In genomic region chr2:111975819-111976218, GRCh38 we compare ENCODE assay signal across 27 cellular contexts.
A peak's percentile ranks its signal among the peaks of the same experiment; 100 is the strongest.
DNase-seq lines count a peak whose midpoint lies in the region; ATAC-seq and TF ChIP-seq lines count a peak whose summit lies in the region.
"Had no signal": no experiment of that assay in that cellular context is flagged by ENCODE, and none has a peak within 500 bp of the region (broad histone marks: within the 10 kb centered on the region; RNA-seq: fewer than 3 reads in every experiment).

No MANE protein-coding gene starts in this region.

- peaks cover 23% of the 10 kb centered on the region for H3K4me1 Mint-ChIP-seq in neural progenitor cell

- RAD21 ChIA-PET in HCT116 (lab: Charles Lee; ENCODE audit: low non-redundant PET in 1 of 2, low total read pairs in 2 of 2, uncharacterized antibody in 2 of 2, unreplicated experiment in 2 of 2), result interaction anchor here in 1 of 2 experiments (0.7 kb wide), 1 partner anchor 45 kb away, joined by 3 read pairs; no protein-coding TSS in a partner anchor

- H3K4me3 ChIP-seq in HCT116 (replicated peaks in 1 of 2; ENCODE audit: low read depth in 1 of 2, low read length in 2 of 2) (no peak overlapping the region), RWPE2 (ENCODE audit: severe bottlenecking) (no peak overlapping the region), smooth muscle cell (no peak overlapping the region), neural progenitor cell (no peak overlapping the region), breast epithelium (no peak overlapping the region)
- H3K4me3 ChIP-seq: BLaER1, prostate gland had no signal

- POLR2A ChIA-PET in HCT116 (lab: Charles Lee), result interaction anchor here (0.6 kb wide), 1 partner anchor 44 kb away, joined by 3 read pairs; no protein-coding TSS in a partner anchor

- peaks cover 11% of the 10 kb centered on the region for H3K9me3 Mint-ChIP-seq in neural progenitor cell

- peak overlapping the region; percentile 23; the same call in 1 of the 2 replicates for H3K27ac ChIP-seq in HCT116 (ENCODE audit: low read depth, low read length)
- peak overlapping the region; percentile 32 for H3K27ac ChIP-seq in RWPE2 (ENCODE audit: poor library complexity, severe bottlenecking)
- H3K27ac ChIP-seq in epithelial cell of prostate, result peak overlapping the region; percentile 24
- peak overlapping the region; percentile 11 for H3K27ac ChIP-seq in smooth muscle cell (ENCODE audit: low read depth)
- no peak overlapping the region for H3K27ac ChIP-seq in neural progenitor cell
- H3K27ac ChIP-seq in breast epithelium, result no peak overlapping the region
- H3K27ac ChIP-seq: BLaER1, prostate gland had no signal

- peak overlapping the region; percentile 52 for H3K4me2 ChIP-seq in HCT116 (ENCODE audit: low read length)
- H3K4me2 ChIP-seq in smooth muscle cell, result peak overlapping the region; percentile 19
- no peak overlapping the region for H3K4me2 ChIP-seq in neural progenitor cell
- H3K4me2 ChIP-seq: BLaER1, SK-N-SH had no signal

- CTCF ChIA-PET in HCT116 (lab: Charles Lee), result no interaction called here

- H2AFZ ChIP-seq in HCT116 (ENCODE audit: low read depth, low read length, poor library complexity, severe bottlenecking) (no peak overlapping the region), smooth muscle cell (ENCODE audit: low read depth) (no peak overlapping the region), neural progenitor cell (replicated peaks) (no peak overlapping the region)

- H3K9me2 ChIP-seq in HCT116 (ENCODE audit: insufficient read depth), result no peaks in the 10 kb centered on the region
- H3K9me2 ChIP-seq: SK-N-SH had no signal

- intact Hi-C loops in HCT116 (cut with micrococcal nuclease), result loop anchor here (1.0 to 5.0 kb wide), 3 partner anchors 30 to 78 kb away; partner anchors contain the start of gene MERTK
- intact Hi-C loops in breast epithelium (cut with DNase I; ENCODE audit: low total_unique reads), result no loop called here

- BruUV-seq in HCT116 (replicated peaks; lab: Mats Ljungman, UMichigan), result no TSS peak

- peaks cover 30 to 43% of the 10 kb centered on the region in 2 experiments for H3K4me1 ChIP-seq in HCT116 (ENCODE audit: control insufficient read depth in 1 of 2, insufficient read depth in 2 of 2, low read length in 2 of 2)
- H3K4me1 ChIP-seq in RWPE2 (ENCODE audit: insufficient read depth, poor library complexity, severe bottlenecking), result peaks cover 11% of the 10 kb centered on the region
- peaks cover 18% of the 10 kb centered on the region for H3K4me1 ChIP-seq in smooth muscle cell (ENCODE audit: low read depth)
- peaks cover 8% of the 10 kb centered on the region for H3K4me1 ChIP-seq in neural progenitor cell
- H3K4me1 ChIP-seq in breast epithelium, result no peaks in the 10 kb centered on the region
- H3K4me1 ChIP-seq: prostate gland had no signal

- WGBS in smooth muscle cell (ENCODE audit: low lambda C conversion rate), result 77% methylated on average over 6 of the region's 6 CpGs

- peaks cover 21% of the 10 kb centered on the region for H3K36me3 Mint-ChIP-seq in neural progenitor cell

- TF ChIP-seq POLR2A in HCT116 (IDR thresholded peaks at IDR 0.05; ENCODE audit: borderline replicate concordance, extremely low read depth, insufficient read depth, insufficient read length) (no peak), breast epithelium (IDR thresholded peaks at IDR 0.05) (no peak)

- H3K27ac Mint-ChIP-seq in neural progenitor cell, result no peak overlapping the region
- H3K27ac Mint-ChIP-seq: activated CD4-positive, alpha-beta memory T cell treated with anti-CD3 and anti-CD28 coated beads for 36 hours; naive thymus-derived CD4-positive, alpha-beta T cell; T-helper 17 cell had no signal

- H3K27me3 ChIP-seq in HCT116 (ENCODE audit: insufficient read depth, low read length), result no peaks in the 10 kb centered on the region
- H3K27me3 ChIP-seq in RWPE2 (ENCODE audit: insufficient read depth, poor library complexity, severe bottlenecking), result peaks cover 24% of the 10 kb centered on the region
- no peaks in the 10 kb centered on the region for H3K27me3 ChIP-seq in smooth muscle cell (ENCODE audit: low read depth)
- no peaks in the 10 kb centered on the region for H3K27me3 ChIP-seq in neural progenitor cell
- H3K27me3 ChIP-seq in breast epithelium, result no peaks in the 10 kb centered on the region
- H3K27me3 ChIP-seq: BLaER1 had no signal

- H3K79me2 ChIP-seq in HCT116 (ENCODE audit: insufficient read depth, low read length), result no peaks in the 10 kb centered on the region
- no peaks in the 10 kb centered on the region for H3K79me2 ChIP-seq in smooth muscle cell (ENCODE audit: low read depth)
- H3K79me2 ChIP-seq in neural progenitor cell (ENCODE audit: low read depth), result no peaks in the 10 kb centered on the region

- H3K9ac ChIP-seq in HCT116 (ENCODE audit: low read length), result peak overlapping the region; percentile 1; the same call in 1 of the 2 replicates
- no peak overlapping the region for H3K9ac ChIP-seq in smooth muscle cell (ENCODE audit: low read depth)
- no peak overlapping the region for H3K9ac ChIP-seq in neural progenitor cell
- H3K9ac ChIP-seq: BLaER1, SK-N-SH had no signal

- no peak overlapping the region for H3K4me3 Mint-ChIP-seq in neural progenitor cell
- H3K4me3 Mint-ChIP-seq: activated CD4-positive, alpha-beta memory T cell treated with anti-CD3 and anti-CD28 coated beads for 36 hours; naive thymus-derived CD4-positive, alpha-beta T cell; T-helper 17 cell had no signal

- peaks cover 0 to 4% of the 10 kb centered on the region in 2 experiments; a peak in 1 of 4 replicates for H3K9me3 ChIP-seq in HCT116 (ENCODE audit: control insufficient read depth in 1 of 2, insufficient read depth in 1 of 2, low read depth in 1 of 2, low read length in 2 of 2)
- H3K9me3 ChIP-seq in RWPE2 (ENCODE audit: severe bottlenecking), result peaks cover 5% of the 10 kb centered on the region
- H3K9me3 ChIP-seq in smooth muscle cell (replicated peaks; ENCODE audit: low read depth), result peaks cover 10% of the 10 kb centered on the region
- peaks cover 4% of the 10 kb centered on the region for H3K9me3 ChIP-seq in neural progenitor cell (ENCODE audit: low read depth)
- peaks cover 0 to 5% of the 10 kb centered on the region in 2 donors for H3K9me3 ChIP-seq in breast epithelium
- H3K9me3 ChIP-seq: prostate gland had no signal

- ATAC-seq in HCT116 (no peak), RWPE2 (ENCODE audit: low read depth) (no peak)
- ATAC-seq: naive thymus-derived CD4-positive, alpha-beta T cell; T-helper 17 cell had no signal

- TF ChIP-seq CTCF in HCT116 (IDR thresholded peaks at IDR 0.05 in 2 of 3, conservative IDR thresholded peaks at IDR 0.05 in 1 of 3; ENCODE audit: borderline replicate concordance in 1 of 3, insufficient read depth in 1 of 3, low read depth in 2 of 3, low read length in 2 of 3), result no peak
- no peak for TF ChIP-seq CTCF in RWPE2 (IDR thresholded peaks at IDR 0.05; ENCODE audit: poor library complexity, severe bottlenecking)
- no peak for TF ChIP-seq CTCF in smooth muscle cell (IDR thresholded peaks at IDR 0.05; ENCODE audit: borderline replicate concordance, insufficient read depth, poor library complexity, severe bottlenecking)
- TF ChIP-seq CTCF in neural progenitor cell (IDR thresholded peaks at IDR 0.05), result no peak
- no peak for TF ChIP-seq CTCF in breast epithelium (IDR thresholded peaks at IDR 0.05)

- H3K36me3 ChIP-seq in HCT116 (ENCODE audit: control insufficient read depth in 1 of 2, insufficient read depth in 2 of 2, low read length in 2 of 2), result no peaks in the 10 kb centered on the region
- H3K36me3 ChIP-seq in RWPE2 (ENCODE audit: low read depth), result no peaks in the 10 kb centered on the region
- H3K36me3 ChIP-seq in smooth muscle cell (ENCODE audit: low read depth), result peaks cover 12% of the 10 kb centered on the region
- H3K36me3 ChIP-seq in neural progenitor cell, result peaks cover 13% of the 10 kb centered on the region
- no peaks in the 10 kb centered on the region for H3K36me3 ChIP-seq in breast epithelium
- H3K36me3 ChIP-seq: BLaER1, brain microvascular endothelial cell, prostate gland had no signal

- DNase-seq in HCT116 (ENCODE audit: low read depth, low spot score), result no peak
- DNase-seq in RWPE2 (ENCODE audit: low spot score), result no peak
- DNase-seq in epithelial cell of prostate (ENCODE audit: low read depth, low spot score), result no peak
- no peak for DNase-seq in smooth muscle cell (lab: John Stamatoyannopoulos, UW; ENCODE audit: unreplicated experiment)
- DNase-seq in T-helper 9 cell, result no peak
- no peak for DNase-seq in NCI-H2171 treated with DMSO at 0.1 percent for 48 hours (lab: John Stamatoyannopoulos, UW)
- no peak for DNase-seq in neural progenitor cell (ENCODE audit: low spot score)
- DNase-seq in breast epithelium (ENCODE audit: low spot score in 2 of 2), result no peak
- DNase-seq: activated CD4-positive, alpha-beta memory T cell treated with anti-CD3 and anti-CD28 coated beads for 36 hours; activated CD4-positive, CD25-positive, alpha-beta regulatory T cell treated with anti-CD3 and anti-CD28 coated beads, Interleukin-2, amount 50 U/mL, for 72 hours; activated naive CD4-positive, alpha-beta T cell; effector CD4-positive, alpha-beta T cell; kidney; midbrain; MV-4-11; naive thymus-derived CD4-positive, alpha-beta T cell; NCI-H1436; NCI-H2107; NCI-H446; NCI-H82; occipital lobe; SK-N-SH; stimulated activated CD4-positive, alpha-beta T cell treated with anti-CD3 and anti-CD28 coated beads, Interleukin-4, amount 100 ng/mL, for 24 hours; T-helper 17 cell had no signal

- no peaks in the 10 kb centered on the region for H4K20me1 ChIP-seq in HCT116 (ENCODE audit: insufficient read depth)
- H4K20me1 ChIP-seq in smooth muscle cell (ENCODE audit: low read depth), result peaks cover 4% of the 10 kb centered on the region
- no peaks in the 10 kb centered on the region for H4K20me1 ChIP-seq in neural progenitor cell (ENCODE audit: low read depth)
- H4K20me1 ChIP-seq: BLaER1 had no signal

- H3F3A ChIP-seq in smooth muscle cell (ENCODE audit: low read depth), result peaks cover 9% of the 10 kb centered on the region
- H3F3A ChIP-seq in neural progenitor cell (ENCODE audit: low read depth), result no peaks in the 10 kb centered on the region

- H3K27me3 Mint-ChIP-seq in neural progenitor cell (ENCODE audit: insufficient read depth, low read depth), result peaks cover 2% of the 10 kb centered on the region

- TF ChIP-seq RAD21 in HCT116 (IDR thresholded peaks at IDR 0.05; ENCODE audit: low read depth), result no peak

TF ChIP-seq in HCT116, 20 proteins besides CTCF, POLR2A, EP300 and RAD21:
- TF ChIP-seq CEBPB (IDR thresholded peaks at IDR 0.05; ENCODE audit: low read depth) (no peak), ZNF274 (IDR thresholded peaks at IDR 0.05; ENCODE audit: low read depth, low read length) (no peak), JUND (IDR thresholded peaks at IDR 0.05) (peak; percentile 30; the same call in 1 of the 2 replicates), SRF (IDR thresholded peaks at IDR 0.05; ENCODE audit: low read depth) (no peak), POLR2AphosphoS5 (IDR thresholded peaks at IDR 0.05; ENCODE audit: low read depth, low read length) (no peak)

Comparison
In these comparisons a context has a peak if more than half of its experiments do, and no peak if none do; other contexts are left out.
1. H3K27ac ChIP-seq: peak in HCT116 (single experiment), RWPE2 (single experiment), epithelial cell of prostate (single experiment) and smooth muscle cell (single experiment); none in neural progenitor cell (single experiment) and breast epithelium (0 of 2).